In the genomic region with DNA sequence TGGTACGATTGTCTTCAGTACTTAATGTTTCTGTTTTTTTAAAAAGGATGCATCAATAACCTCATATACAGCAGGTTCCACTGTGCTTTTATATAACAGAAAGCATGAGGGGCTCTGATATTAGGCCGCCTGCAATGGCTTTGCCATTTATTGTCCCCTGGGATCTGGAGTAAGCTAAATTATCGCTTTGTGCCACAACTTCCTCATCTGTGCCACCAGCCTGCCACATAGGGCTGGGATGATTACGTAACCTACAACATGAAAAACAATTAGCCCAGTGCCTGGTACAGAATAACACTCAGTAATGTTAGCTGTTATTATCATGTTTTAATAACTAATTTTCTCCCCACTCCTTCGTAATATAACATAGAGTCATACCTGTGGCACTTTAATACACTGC, we compare ENCODE assay signal across 1 cellular context.
TF ChIP-seq lines count a peak whose summit lies in the region.

No MANE protein-coding gene starts in this region.

TF ChIP-seq in GM12878, 131 proteins besides CTCF, POLR2A, EP300 and RAD21:
- TF ChIP-seq, protein P1, sequence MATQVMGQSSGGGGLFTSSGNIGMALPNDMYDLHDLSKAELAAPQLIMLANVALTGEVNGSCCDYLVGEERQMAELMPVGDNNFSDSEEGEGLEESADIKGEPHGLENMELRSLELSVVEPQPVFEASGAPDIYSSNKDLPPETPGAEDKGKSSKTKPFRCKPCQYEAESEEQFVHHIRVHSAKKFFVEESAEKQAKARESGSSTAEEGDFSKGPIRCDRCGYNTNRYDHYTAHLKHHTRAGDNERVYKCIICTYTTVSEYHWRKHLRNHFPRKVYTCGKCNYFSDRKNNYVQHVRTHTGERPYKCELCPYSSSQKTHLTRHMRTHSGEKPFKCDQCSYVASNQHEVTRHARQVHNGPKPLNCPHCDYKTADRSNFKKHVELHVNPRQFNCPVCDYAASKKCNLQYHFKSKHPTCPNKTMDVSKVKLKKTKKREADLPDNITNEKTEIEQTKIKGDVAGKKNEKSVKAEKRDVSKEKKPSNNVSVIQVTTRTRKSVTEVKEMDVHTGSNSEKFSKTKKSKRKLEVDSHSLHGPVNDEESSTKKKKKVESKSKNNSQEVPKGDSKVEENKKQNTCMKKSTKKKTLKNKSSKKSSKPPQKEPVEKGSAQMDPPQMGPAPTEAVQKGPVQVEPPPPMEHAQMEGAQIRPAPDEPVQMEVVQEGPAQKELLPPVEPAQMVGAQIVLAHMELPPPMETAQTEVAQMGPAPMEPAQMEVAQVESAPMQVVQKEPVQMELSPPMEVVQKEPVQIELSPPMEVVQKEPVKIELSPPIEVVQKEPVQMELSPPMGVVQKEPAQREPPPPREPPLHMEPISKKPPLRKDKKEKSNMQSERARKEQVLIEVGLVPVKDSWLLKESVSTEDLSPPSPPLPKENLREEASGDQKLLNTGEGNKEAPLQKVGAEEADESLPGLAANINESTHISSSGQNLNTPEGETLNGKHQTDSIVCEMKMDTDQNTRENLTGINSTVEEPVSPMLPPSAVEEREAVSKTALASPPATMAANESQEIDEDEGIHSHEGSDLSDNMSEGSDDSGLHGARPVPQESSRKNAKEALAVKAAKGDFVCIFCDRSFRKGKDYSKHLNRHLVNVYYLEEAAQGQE (IDR thresholded peaks at IDR 0.05; ENCODE audit: low read depth, low read length) = no peak
- TF ChIP-seq MEF2A (IDR thresholded peaks at IDR 0.05; ENCODE audit: insufficient read depth, low read depth, low read length) (no peak), RB1 (IDR thresholded peaks at IDR 0.05; ENCODE audit: borderline replicate concordance) (no peak), MTA2 (IDR thresholded peaks at IDR 0.05; ENCODE audit: low read depth) (no peak), BRCA1 (IDR thresholded peaks at IDR 0.05; ENCODE audit: low read depth, low read length) (no peak), SRF (IDR thresholded peaks at IDR 0.05; ENCODE audit: low read depth in 2 of 2, low read length in 2 of 2) (no peak), SUZ12 (IDR thresholded peaks at IDR 0.05; ENCODE audit: unreplicated experiment) (no peak), RFX5 (IDR thresholded peaks at IDR 0.05; ENCODE audit: low read depth, low read length) (no peak), ZNF622 (IDR thresholded peaks at IDR 0.05) (no peak), CHD2 (IDR thresholded peaks at IDR 0.05; ENCODE audit: borderline replicate concordance, low read depth, low read length) (no peak)
- TF ChIP-seq, protein P2, sequence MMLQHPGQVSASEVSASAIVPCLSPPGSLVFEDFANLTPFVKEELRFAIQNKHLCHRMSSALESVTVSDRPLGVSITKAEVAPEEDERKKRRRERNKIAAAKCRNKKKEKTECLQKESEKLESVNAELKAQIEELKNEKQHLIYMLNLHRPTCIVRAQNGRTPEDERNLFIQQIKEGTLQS (IDR thresholded peaks at IDR 0.05; ENCODE audit: borderline replicate concordance, extremely low read depth, low read depth, low read length) = no peak
- TF ChIP-seq, protein P3, sequence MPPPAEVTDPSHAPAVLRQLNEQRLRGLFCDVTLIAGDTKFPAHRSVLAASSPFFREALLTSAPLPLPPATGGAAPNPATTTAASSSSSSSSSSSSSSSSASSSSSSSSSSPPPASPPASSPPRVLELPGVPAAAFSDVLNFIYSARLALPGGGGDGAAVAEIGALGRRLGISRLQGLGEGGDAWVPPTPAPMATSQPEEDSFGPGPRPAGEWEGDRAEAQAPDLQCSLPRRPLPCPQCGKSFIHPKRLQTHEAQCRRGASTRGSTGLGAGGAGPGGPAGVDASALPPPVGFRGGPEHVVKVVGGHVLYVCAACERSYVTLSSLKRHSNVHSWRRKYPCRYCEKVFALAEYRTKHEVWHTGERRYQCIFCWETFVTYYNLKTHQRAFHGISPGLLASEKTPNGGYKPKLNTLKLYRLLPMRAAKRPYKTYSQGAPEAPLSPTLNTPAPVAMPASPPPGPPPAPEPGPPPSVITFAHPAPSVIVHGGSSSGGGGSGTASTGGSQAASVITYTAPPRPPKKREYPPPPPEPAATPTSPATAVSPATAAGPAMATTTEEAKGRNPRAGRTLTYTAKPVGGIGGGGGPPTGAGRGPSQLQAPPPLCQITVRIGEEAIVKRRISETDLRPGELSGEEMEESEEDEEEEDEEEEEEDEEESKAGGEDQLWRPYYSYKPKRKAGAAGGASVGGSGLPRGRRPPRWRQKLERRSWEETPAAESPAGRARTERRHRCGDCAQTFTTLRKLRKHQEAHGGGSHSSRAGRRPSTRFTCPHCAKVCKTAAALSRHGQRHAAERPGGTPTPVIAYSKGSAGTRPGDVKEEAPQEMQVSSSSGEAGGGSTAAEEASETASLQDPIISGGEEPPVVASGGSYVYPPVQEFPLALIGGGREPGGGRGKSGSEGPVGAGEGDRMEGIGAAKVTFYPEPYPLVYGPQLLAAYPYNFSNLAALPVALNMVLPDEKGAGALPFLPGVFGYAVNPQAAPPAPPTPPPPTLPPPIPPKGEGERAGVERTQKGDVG (CRISPR knock-in tag; IDR thresholded peaks at IDR 0.05) = no peak
- TF ChIP-seq, protein P4, sequence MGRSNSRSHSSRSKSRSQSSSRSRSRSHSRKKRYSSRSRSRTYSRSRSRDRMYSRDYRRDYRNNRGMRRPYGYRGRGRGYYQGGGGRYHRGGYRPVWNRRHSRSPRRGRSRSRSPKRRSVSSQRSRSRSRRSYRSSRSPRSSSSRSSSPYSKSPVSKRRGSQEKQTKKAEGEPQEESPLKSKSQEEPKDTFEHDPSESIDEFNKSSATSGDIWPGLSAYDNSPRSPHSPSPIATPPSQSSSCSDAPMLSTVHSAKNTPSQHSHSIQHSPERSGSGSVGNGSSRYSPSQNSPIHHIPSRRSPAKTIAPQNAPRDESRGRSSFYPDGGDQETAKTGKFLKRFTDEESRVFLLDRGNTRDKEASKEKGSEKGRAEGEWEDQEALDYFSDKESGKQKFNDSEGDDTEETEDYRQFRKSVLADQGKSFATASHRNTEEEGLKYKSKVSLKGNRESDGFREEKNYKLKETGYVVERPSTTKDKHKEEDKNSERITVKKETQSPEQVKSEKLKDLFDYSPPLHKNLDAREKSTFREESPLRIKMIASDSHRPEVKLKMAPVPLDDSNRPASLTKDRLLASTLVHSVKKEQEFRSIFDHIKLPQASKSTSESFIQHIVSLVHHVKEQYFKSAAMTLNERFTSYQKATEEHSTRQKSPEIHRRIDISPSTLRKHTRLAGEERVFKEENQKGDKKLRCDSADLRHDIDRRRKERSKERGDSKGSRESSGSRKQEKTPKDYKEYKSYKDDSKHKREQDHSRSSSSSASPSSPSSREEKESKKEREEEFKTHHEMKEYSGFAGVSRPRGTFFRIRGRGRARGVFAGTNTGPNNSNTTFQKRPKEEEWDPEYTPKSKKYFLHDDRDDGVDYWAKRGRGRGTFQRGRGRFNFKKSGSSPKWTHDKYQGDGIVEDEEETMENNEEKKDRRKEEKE (IDR thresholded peaks at IDR 0.05) = no peak
